In the genomic region with DNA sequence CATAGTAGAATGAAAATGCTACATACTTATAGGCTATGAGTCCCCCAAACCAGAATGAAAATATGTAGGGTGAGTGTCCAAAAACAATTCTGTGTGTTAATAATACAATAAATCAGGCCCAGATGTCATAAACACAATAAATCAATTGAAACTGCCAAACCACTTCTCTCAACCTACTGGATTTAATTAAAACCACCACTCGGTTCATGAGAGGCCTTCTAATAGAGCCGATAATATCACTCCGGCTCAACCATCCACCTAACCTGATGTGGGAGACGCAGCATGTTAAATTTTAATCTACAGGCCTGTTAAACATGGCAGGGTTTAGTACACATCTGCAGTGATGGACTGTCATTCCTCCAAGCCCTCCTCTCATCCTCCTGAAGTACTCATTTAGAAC, we compare ENCODE assay signal across 1 cellular context.
A peak's percentile ranks its signal among the peaks of the same experiment; 100 is the strongest.
TF ChIP-seq lines count a peak whose summit lies in the region.

No MANE protein-coding gene starts in this region.

TF ChIP-seq in SK-N-SH, 30 proteins besides CTCF, POLR2A, EP300 and RAD21 (continued from another document):
- TF ChIP-seq, protein P1, sequence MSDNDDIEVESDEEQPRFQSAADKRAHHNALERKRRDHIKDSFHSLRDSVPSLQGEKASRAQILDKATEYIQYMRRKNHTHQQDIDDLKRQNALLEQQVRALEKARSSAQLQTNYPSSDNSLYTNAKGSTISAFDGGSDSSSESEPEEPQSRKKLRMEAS (IDR thresholded peaks at IDR 0.05; ENCODE audit: low read depth), result no peak
- no peak for TF ChIP-seq EZH2phosphoT487 (IDR thresholded peaks at IDR 0.05; ENCODE audit: borderline replicate concordance, low read depth)
- peak; percentile 40; the same call in 1 of the 2 replicates for TF ChIP-seq MXI1 (IDR thresholded peaks at IDR 0.05; ENCODE audit: low read depth, low read length)
- peak; percentile 29; the same call in 1 of the 2 replicates for TF ChIP-seq TEAD4 (IDR thresholded peaks at IDR 0.05; ENCODE audit: borderline replicate concordance, insufficient read depth)
- TF ChIP-seq, protein P2, sequence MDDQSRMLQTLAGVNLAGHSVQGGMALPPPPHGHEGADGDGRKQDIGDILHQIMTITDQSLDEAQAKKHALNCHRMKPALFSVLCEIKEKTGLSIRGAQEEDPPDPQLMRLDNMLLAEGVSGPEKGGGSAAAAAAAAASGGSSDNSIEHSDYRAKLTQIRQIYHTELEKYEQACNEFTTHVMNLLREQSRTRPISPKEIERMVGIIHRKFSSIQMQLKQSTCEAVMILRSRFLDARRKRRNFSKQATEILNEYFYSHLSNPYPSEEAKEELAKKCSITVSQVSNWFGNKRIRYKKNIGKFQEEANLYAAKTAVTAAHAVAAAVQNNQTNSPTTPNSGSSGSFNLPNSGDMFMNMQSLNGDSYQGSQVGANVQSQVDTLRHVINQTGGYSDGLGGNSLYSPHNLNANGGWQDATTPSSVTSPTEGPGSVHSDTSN (IDR thresholded peaks at IDR 0.05), result peak; percentile 77
- no peak for TF ChIP-seq MEF2A (IDR thresholded peaks at IDR 0.05; ENCODE audit: borderline replicate concordance, low read depth)
- TF ChIP-seq TAF1 (IDR thresholded peaks at IDR 0.05; ENCODE audit: borderline replicate concordance, low read depth, low read length), result no peak
- TF ChIP-seq FOXJ3 (CRISPR knock-in tag; IDR thresholded peaks at IDR 0.05), result peak; percentile 68; the same call in 1 of the 2 replicates
- TF ChIP-seq, protein P3, sequence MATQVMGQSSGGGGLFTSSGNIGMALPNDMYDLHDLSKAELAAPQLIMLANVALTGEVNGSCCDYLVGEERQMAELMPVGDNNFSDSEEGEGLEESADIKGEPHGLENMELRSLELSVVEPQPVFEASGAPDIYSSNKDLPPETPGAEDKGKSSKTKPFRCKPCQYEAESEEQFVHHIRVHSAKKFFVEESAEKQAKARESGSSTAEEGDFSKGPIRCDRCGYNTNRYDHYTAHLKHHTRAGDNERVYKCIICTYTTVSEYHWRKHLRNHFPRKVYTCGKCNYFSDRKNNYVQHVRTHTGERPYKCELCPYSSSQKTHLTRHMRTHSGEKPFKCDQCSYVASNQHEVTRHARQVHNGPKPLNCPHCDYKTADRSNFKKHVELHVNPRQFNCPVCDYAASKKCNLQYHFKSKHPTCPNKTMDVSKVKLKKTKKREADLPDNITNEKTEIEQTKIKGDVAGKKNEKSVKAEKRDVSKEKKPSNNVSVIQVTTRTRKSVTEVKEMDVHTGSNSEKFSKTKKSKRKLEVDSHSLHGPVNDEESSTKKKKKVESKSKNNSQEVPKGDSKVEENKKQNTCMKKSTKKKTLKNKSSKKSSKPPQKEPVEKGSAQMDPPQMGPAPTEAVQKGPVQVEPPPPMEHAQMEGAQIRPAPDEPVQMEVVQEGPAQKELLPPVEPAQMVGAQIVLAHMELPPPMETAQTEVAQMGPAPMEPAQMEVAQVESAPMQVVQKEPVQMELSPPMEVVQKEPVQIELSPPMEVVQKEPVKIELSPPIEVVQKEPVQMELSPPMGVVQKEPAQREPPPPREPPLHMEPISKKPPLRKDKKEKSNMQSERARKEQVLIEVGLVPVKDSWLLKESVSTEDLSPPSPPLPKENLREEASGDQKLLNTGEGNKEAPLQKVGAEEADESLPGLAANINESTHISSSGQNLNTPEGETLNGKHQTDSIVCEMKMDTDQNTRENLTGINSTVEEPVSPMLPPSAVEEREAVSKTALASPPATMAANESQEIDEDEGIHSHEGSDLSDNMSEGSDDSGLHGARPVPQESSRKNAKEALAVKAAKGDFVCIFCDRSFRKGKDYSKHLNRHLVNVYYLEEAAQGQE (IDR thresholded peaks at IDR 0.05; ENCODE audit: low read depth, low read length), result no peak
- peak; percentile 29; the same call in 1 of the 2 replicates for TF ChIP-seq NFIC (IDR thresholded peaks at IDR 0.05; ENCODE audit: borderline replicate concordance)
- no peak for TF ChIP-seq FOSL2 (IDR thresholded peaks at IDR 0.05; ENCODE audit: borderline replicate concordance, low read depth)
- TF ChIP-seq YY1 (IDR thresholded peaks at IDR 0.05; ENCODE audit: low read depth), result no peak
- TF ChIP-seq CHD2 (IDR thresholded peaks at IDR 0.05; ENCODE audit: low read length, partially characterized antibody), result peak; percentile 61
- TF ChIP-seq, protein P4, sequence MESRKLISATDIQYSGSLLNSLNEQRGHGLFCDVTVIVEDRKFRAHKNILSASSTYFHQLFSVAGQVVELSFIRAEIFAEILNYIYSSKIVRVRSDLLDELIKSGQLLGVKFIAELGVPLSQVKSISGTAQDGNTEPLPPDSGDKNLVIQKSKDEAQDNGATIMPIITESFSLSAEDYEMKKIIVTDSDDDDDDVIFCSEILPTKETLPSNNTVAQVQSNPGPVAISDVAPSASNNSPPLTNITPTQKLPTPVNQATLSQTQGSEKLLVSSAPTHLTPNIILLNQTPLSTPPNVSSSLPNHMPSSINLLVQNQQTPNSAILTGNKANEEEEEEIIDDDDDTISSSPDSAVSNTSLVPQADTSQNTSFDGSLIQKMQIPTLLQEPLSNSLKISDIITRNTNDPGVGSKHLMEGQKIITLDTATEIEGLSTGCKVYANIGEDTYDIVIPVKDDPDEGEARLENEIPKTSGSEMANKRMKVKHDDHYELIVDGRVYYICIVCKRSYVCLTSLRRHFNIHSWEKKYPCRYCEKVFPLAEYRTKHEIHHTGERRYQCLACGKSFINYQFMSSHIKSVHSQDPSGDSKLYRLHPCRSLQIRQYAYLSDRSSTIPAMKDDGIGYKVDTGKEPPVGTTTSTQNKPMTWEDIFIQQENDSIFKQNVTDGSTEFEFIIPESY (IDR thresholded peaks at IDR 0.05; ENCODE audit: borderline replicate concordance, low read depth), result no peak
- TF ChIP-seq RFX5 (IDR thresholded peaks at IDR 0.05; ENCODE audit: low read length), result no peak
- TF ChIP-seq, protein P5, sequence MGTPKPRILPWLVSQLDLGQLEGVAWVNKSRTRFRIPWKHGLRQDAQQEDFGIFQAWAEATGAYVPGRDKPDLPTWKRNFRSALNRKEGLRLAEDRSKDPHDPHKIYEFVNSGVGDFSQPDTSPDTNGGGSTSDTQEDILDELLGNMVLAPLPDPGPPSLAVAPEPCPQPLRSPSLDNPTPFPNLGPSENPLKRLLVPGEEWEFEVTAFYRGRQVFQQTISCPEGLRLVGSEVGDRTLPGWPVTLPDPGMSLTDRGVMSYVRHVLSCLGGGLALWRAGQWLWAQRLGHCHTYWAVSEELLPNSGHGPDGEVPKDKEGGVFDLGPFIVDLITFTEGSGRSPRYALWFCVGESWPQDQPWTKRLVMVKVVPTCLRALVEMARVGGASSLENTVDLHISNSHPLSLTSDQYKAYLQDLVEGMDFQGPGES (IDR thresholded peaks at IDR 0.05; ENCODE audit: low read depth, low read length), result no peak
- TF ChIP-seq GATA2 (CRISPR knock-in tag; IDR thresholded peaks at IDR 0.05), result peak; percentile 82
- peak; percentile 89 for TF ChIP-seq TCF12 (IDR thresholded peaks at IDR 0.05)
- peak; percentile 54; the same call in 1 of the 2 replicates for TF ChIP-seq POLR2AphosphoS5 (IDR thresholded peaks at IDR 0.05; ENCODE audit: low read depth, low read length)
- no peak for TF ChIP-seq ELF1 (IDR thresholded peaks at IDR 0.05)
- TF ChIP-seq SIN3A (IDR thresholded peaks at IDR 0.05; ENCODE audit: borderline replicate concordance, low read depth, low read length), result no peak
- TF ChIP-seq GABPA (IDR thresholded peaks at IDR 0.05; ENCODE audit: low read depth), result no peak
- TF ChIP-seq, protein P6, sequence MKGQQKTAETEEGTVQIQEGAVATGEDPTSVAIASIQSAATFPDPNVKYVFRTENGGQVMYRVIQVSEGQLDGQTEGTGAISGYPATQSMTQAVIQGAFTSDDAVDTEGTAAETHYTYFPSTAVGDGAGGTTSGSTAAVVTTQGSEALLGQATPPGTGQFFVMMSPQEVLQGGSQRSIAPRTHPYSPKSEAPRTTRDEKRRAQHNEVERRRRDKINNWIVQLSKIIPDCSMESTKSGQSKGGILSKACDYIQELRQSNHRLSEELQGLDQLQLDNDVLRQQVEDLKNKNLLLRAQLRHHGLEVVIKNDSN (IDR thresholded peaks at IDR 0.05; ENCODE audit: borderline replicate concordance, low read depth), result no peak
- TF ChIP-seq RCOR1 (IDR thresholded peaks at IDR 0.05; ENCODE audit: low read length), result peak; percentile 89
TF ChIP-seq in SK-N-SH: peak in this region for 10.
